10 cellular contexts compared by ENCODE assay signal in genomic region chr16:73289232-73289631, GRCh38.
DNase-seq lines count a peak whose midpoint lies in the region; ATAC-seq lines count a peak whose summit lies in the region.
"Had no signal": no experiment of that assay in that cellular context is flagged by ENCODE, and none has a peak within 500 bp of the region (broad histone marks: within the 10 kb centered on the region; RNA-seq: fewer than 3 reads in every experiment).

No MANE protein-coding gene starts in this region.

- no peak for DNase-seq in NCI-H2196 treated with DMSO at 0.1 percent for 48 hours (lab: John Stamatoyannopoulos, UW; ENCODE audit: unreplicated experiment)
- no peak for DNase-seq in HuH-7 (ENCODE audit: low spot score)
- no peak for DNase-seq in islet precursor cell
- no peak for DNase-seq in DMS53 treated with DMSO at 0.1 percent for 48 hours (lab: John Stamatoyannopoulos, UW; ENCODE audit: unreplicated experiment)
- DNase-seq: left lung, NCI-H2029 had no signal

- peak; percentile 94 for ATAC-seq in GM18502 (IDR thresholded peaks at IDR 0.05; ENCODE audit: poor library complexity, unreplicated experiment)
- ATAC-seq in GM19452 (IDR thresholded peaks at IDR 0.05; ENCODE audit: unreplicated experiment), result peak; percentile 95
- peak; percentile 94 for ATAC-seq in HG02852 (IDR thresholded peaks at IDR 0.05; ENCODE audit: unreplicated experiment)
- peak; percentile 87 for ATAC-seq in HG03520 (IDR thresholded peaks at IDR 0.05; ENCODE audit: unreplicated experiment)
- ATAC-seq: left lung had no signal
